Comparison of ENCODE assay signal across 13 cellular contexts in the genomic region with DNA sequence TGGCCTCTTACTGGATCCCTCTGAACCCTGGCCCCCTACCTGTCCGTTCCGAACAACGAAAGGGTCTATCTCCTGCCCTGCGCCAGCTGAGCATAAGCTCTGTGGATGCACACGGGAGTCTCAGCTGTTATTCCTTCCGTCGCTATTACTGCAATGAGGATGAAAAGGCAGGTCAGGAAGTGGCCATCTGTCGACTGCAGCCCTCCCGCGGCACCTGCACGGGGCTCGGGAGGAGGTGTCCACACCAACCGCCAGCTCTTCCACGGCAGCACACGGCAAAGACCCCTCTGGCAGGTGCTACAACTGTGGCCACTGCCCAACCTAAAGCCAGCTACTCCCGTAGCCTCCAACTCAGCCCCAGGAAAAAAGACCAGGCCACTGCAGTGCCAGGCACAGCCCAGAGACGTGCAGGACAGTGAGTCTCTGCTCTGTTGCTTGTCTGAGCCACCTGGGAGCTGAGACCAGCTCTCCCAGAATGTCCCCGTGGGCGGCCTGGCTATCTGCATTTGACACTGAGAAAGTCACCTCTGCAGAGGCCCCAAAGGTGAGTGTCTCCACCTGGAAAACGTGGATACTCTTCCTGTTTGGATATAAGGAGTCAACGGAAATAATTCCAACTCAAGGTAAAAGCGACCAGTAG. TPM values are rescaled to one million over a fixed set of nuclear protein-coding genes. Genes with fewer than 3 reads are reported as not detected.
A peak's percentile ranks its signal among the peaks of the same experiment; 100 is the strongest.
DNase-seq lines count a peak whose midpoint lies in the region; ATAC-seq, FAIRE-seq and TF ChIP-seq lines count a peak whose summit lies in the region.
"Had no signal": no experiment of that assay in that cellular context is flagged by ENCODE, and none has a peak within 500 bp of the region (broad histone marks: within the 10 kb centered on the region; RNA-seq: fewer than 3 reads in every experiment).

No MANE protein-coding gene starts in this region.

- H3K9me3 ChIP-seq in H9 (ENCODE audit: control insufficient read depth, low read depth, low read length) (no peaks in the 10 kb centered on the region), keratinocyte (ENCODE audit: control insufficient read depth, low read depth, low read length) (no peaks in the 10 kb centered on the region)

- peaks cover 13% of the 10 kb centered on the region for H3K79me1 ChIP-seq in H9 (ENCODE audit: insufficient read depth, low read depth, low read length, poor library complexity, severe bottlenecking)

- H3K14ac ChIP-seq in H9 (ENCODE audit: insufficient read depth, low read length), result peak overlapping the region; percentile 51; the same call in 1 of the 2 replicates

- H3K27ac ChIP-seq in H9 (ENCODE audit: insufficient read length, low read depth, low read length) (no peak overlapping the region), keratinocyte (ENCODE audit: control insufficient read depth, insufficient read depth, low read length) (peak overlapping the region; percentile 42)

- WGBS in H9 (ENCODE audit: extremely low coverage, insufficient read length, low lambda C conversion rate), result no CpG with 5 or more reads among the region's 22 CpGs

- FAIRE-seq in keratinocyte (lab: Jason Lieb, UNC), result no peak
- FAIRE-seq: H54, K562 had no signal

- H3K4me2 ChIP-seq in H9 (ENCODE audit: insufficient read depth, insufficient read length, low read length) (no peak overlapping the region), keratinocyte (ENCODE audit: control insufficient read depth, extremely low read depth, insufficient read depth, low read depth, low read length) (peak overlapping the region; percentile 91)

- peaks cover 68% of the 10 kb centered on the region for H3K4me1 Mint-ChIP-seq in CD14-positive monocyte
- peaks cover 79 to 80% of the 10 kb centered on the region in 2 experiments for H3K4me1 Mint-ChIP-seq in H9
- H3K4me1 Mint-ChIP-seq in activated naive CD8-positive, alpha-beta T cell treated with anti-CD3 and anti-CD28 coated beads for 36 hours, result peaks cover 58% of the 10 kb centered on the region

- H4K8ac ChIP-seq in H9 (replicated peaks; ENCODE audit: insufficient read length, low read depth, low read length), result no peak overlapping the region

- no peak overlapping the region for H2BK120ac ChIP-seq in H9 (ENCODE audit: low read depth, low read length, poor library complexity, severe bottlenecking)

- H3K36me3 ChIP-seq in keratinocyte (ENCODE audit: control insufficient read depth in 2 of 2, extremely low read depth in 1 of 2, insufficient read depth in 2 of 2, low read length in 2 of 2), result peaks cover 0 to 2% of the 10 kb centered on the region in 2 experiments

- H3K4me3 Mint-ChIP-seq in CD14-positive monocyte, result peak overlapping the region; percentile 72 to 89
- H3K4me3 Mint-ChIP-seq in H9, result no peak overlapping the region
- no peak overlapping the region for H3K4me3 Mint-ChIP-seq in activated naive CD8-positive, alpha-beta T cell treated with anti-CD3 and anti-CD28 coated beads for 36 hours

- H2BK20ac ChIP-seq in H9 (ENCODE audit: low read depth, low read length, poor library complexity, severe bottlenecking), result no peak overlapping the region

- no peak overlapping the region for H3K18ac ChIP-seq in H9 (ENCODE audit: insufficient read length, low read depth, low read length)

- H3K4me3 ChIP-seq in keratinocyte (ENCODE audit: control insufficient read depth in 2 of 3, extremely low read depth in 1 of 3, insufficient read depth in 2 of 3, low read depth in 1 of 3, low read length in 3 of 3), result peak overlapping the region in 1 of 3 experiments; percentile 29
- H3K4me3 ChIP-seq: K562 had no signal

- H3K4me1 ChIP-seq in H9 (ENCODE audit: insufficient read depth, low read length) (peaks cover 9% of the 10 kb centered on the region; the same call in 1 of the 2 replicates), keratinocyte (ENCODE audit: control insufficient read depth, extremely low read depth, insufficient read depth, low read length) (peaks cover 56% of the 10 kb centered on the region)

- H3K27me3 ChIP-seq in H9 (ENCODE audit: insufficient read depth, low read length), result no peaks in the 10 kb centered on the region
- no peaks in the 10 kb centered on the region for H3K27me3 ChIP-seq in keratinocyte (ENCODE audit: control insufficient read depth, extremely low read depth, insufficient read depth, low read length)

- no peak overlapping the region for H3K23ac ChIP-seq in H9 (ENCODE audit: insufficient read length, low read depth, low read length)

- H2AFZ ChIP-seq in H9 (ENCODE audit: low read length), result no peak overlapping the region
- H2AFZ ChIP-seq in keratinocyte (ENCODE audit: control insufficient read depth, low read length), result no peak overlapping the region

- peaks cover 4% of the 10 kb centered on the region for H4K20me1 ChIP-seq in H9 (ENCODE audit: control insufficient read depth, insufficient read depth, insufficient read length)
- peaks cover 13% of the 10 kb centered on the region for H4K20me1 ChIP-seq in keratinocyte (ENCODE audit: control insufficient read depth, extremely low read depth, insufficient read depth, low read length)

- H3K27ac Mint-ChIP-seq in CD14-positive monocyte, result peak overlapping the region; percentile 91 to 96 (median 95)
- peak overlapping the region in 2 of 3 experiments; percentile 37 to 68; a peak in 3 of 7 replicates for H3K27ac Mint-ChIP-seq in H9
- peak overlapping the region; percentile 76 for H3K27ac Mint-ChIP-seq in activated naive CD8-positive, alpha-beta T cell treated with anti-CD3 and anti-CD28 coated beads for 36 hours

- intact Hi-C loops in CD14-positive monocyte (cut with micrococcal nuclease), result no loop called here

- H4K91ac ChIP-seq in H9 (ENCODE audit: insufficient read length, low read depth, low read length), result no peak overlapping the region

- H2BK12ac ChIP-seq in H9 (ENCODE audit: insufficient read length, low read depth, low read length), result no peak overlapping the region

- H3K9me3 Mint-ChIP-seq in CD14-positive monocyte (peaks cover 0 to 1% (median 0%) of the 10 kb centered on the region in 7 donors), H9 (no peaks in the 10 kb centered on the region)
- no peaks in the 10 kb centered on the region for H3K9me3 Mint-ChIP-seq in activated naive CD8-positive, alpha-beta T cell treated with anti-CD3 and anti-CD28 coated beads for 36 hours

- no peak overlapping the region for H4K5ac ChIP-seq in H9 (ENCODE audit: insufficient read length, low read depth, low read length)

- no peak overlapping the region for H3K4ac ChIP-seq in H9 (ENCODE audit: low read depth, low read length)

- H3K56ac ChIP-seq in H9 (ENCODE audit: insufficient read length, low read depth, low read length), result no peak overlapping the region

- H3K36me3 Mint-ChIP-seq in CD14-positive monocyte (peaks cover 8 to 16% of the 10 kb centered on the region in 2 donors), H9 (ENCODE audit: insufficient read depth in 1 of 3, low read depth in 3 of 3) (no peaks in the 10 kb centered on the region; a peak in 1 of 7 replicates)
- no peaks in the 10 kb centered on the region for H3K36me3 Mint-ChIP-seq in activated naive CD8-positive, alpha-beta T cell treated with anti-CD3 and anti-CD28 coated beads for 36 hours

- dilution Hi-C loops in keratinocyte (cut with MboI; ENCODE audit: extremely low pct_ligation_motif_present, low sequenced_read_pairs), result no loop called here

- peaks cover 6% of the 10 kb centered on the region for H3K9me1 ChIP-seq in keratinocyte (ENCODE audit: control insufficient read depth, extremely low read depth, insufficient read depth, low read length)

- no peak overlapping the region for H2BK15ac ChIP-seq in H9 (ENCODE audit: low read depth, low read length)

- no peak for TF ChIP-seq CTCF in CD14-positive monocyte (IDR thresholded peaks at IDR 0.05)
- no peak for TF ChIP-seq CTCF in H9 (conservative IDR thresholded peaks at IDR 0.05)
- no peak for TF ChIP-seq CTCF in keratinocyte (optimal IDR thresholded peaks at IDR 0.05 in 1 of 3, IDR thresholded peaks at IDR 0.05 in 1 of 3, conservative IDR thresholded peaks at IDR 0.05 in 1 of 3; ENCODE audit: extremely low read depth in 1 of 3, insufficient read depth in 2 of 3, low read length in 3 of 3)

- no peak overlapping the region for H3K9ac ChIP-seq in H9 (ENCODE audit: extremely low read depth, insufficient read length, low read length)
- H3K9ac ChIP-seq in keratinocyte (ENCODE audit: control insufficient read depth, extremely low read depth, insufficient read depth, low read length), result no peak overlapping the region

- H3K23me2 ChIP-seq in H9 (ENCODE audit: insufficient read length, low read depth, low read length, poor library complexity, severe bottlenecking), result no peaks in the 10 kb centered on the region

- ATAC-seq in GM18870 (IDR thresholded peaks at IDR 0.05; ENCODE audit: unreplicated experiment) (no peak), GM19023 (IDR thresholded peaks at IDR 0.05; ENCODE audit: unreplicated experiment) (no peak)

- H2AK5ac ChIP-seq in H9 (ENCODE audit: insufficient read length, low read length), result no peak overlapping the region

- no peak overlapping the region for H3T11ph ChIP-seq in H9 (ENCODE audit: low read length)

- H2BK5ac ChIP-seq in H9 (ENCODE audit: insufficient read length, low read length), result no peak overlapping the region

- H3K79me2 ChIP-seq in H9 (ENCODE audit: insufficient read depth, low read length) (peaks cover 88% of the 10 kb centered on the region), keratinocyte (ENCODE audit: control insufficient read depth, insufficient read depth, low read length) (peaks cover 81% of the 10 kb centered on the region)

- H3K27me3 Mint-ChIP-seq in CD14-positive monocyte (ENCODE audit: low read depth in 3 of 3) (peaks cover 0 to 2% (median 0%) of the 10 kb centered on the region in 3 donors), H9 (ENCODE audit: low read depth) (no peaks in the 10 kb centered on the region)
- H3K27me3 Mint-ChIP-seq in activated naive CD8-positive, alpha-beta T cell treated with anti-CD3 and anti-CD28 coated beads for 36 hours, result no peaks in the 10 kb centered on the region

- no peak for DNase-seq in CD14-positive monocyte (ENCODE audit: low spot score)
- DNase-seq in H9, result no peak
- no peak for DNase-seq in activated naive CD8-positive, alpha-beta T cell treated with anti-CD3 and anti-CD28 coated beads for 36 hours
- DNase-seq in keratinocyte (ENCODE audit: low read depth, low spot score), result no peak
- no peak for DNase-seq in DMS153 (lab: John Stamatoyannopoulos, UW)
- no peak for DNase-seq in NCI-H2029 (lab: John Stamatoyannopoulos, UW)
- DNase-seq: kidney glomerular epithelial cell, NCI-H2107, RPMI8226 had no signal

RNA-seq across cellular contexts. Expression of a gene that starts 19.1 kb away (rescaled TPM):
- under 1 TPM; 0.71 to 0.75 TPM for polyA plus RNA-seq in CD14-positive monocyte
- 43.6 and 52.7 TPM in 2 replicates for total RNA-seq in H9 (2021)
- 10 to 100 TPM; 19.9 to 21.8 TPM for total RNA-seq in activated naive CD8-positive, alpha-beta T cell treated with anti-CD3 and anti-CD28 coated beads for 36 hours
- polyA plus RNA-seq in keratinocyte, result 5.0 to 8.3 TPM (median 6.0 TPM) in 3 replicates
- polyA plus RNA-seq in keratinocyte (2011; ENCODE audit: low read depth), result 6.7 TPM
- polyA plus RNA-seq in keratinocyte (2011; cell fraction: cytosol; rRNA removed), result 5.4 and 5.5 TPM in 2 replicates
- 12.0 and 12.2 TPM in 2 replicates for polyA plus RNA-seq in keratinocyte (2011; cell fraction: nucleus; rRNA removed)
- 10.2 and 10.7 TPM in 2 replicates for polyA plus RNA-seq in keratinocyte (2012; ENCODE audit: low replicate concordance)
- polyA minus RNA-seq in keratinocyte, result 11.7 to 20.7 TPM (median 17.3 TPM) in 3 replicates
- polyA minus RNA-seq in keratinocyte (2011; cell fraction: cytosol; rRNA and poly(A)+ RNA removed), result 43.2 TPM
- polyA minus RNA-seq in keratinocyte (2011; cell fraction: nucleus; rRNA and poly(A)+ RNA removed), result 12.7 and 14.0 TPM in 2 replicates

Comparison
In these comparisons a context has a peak if more than half of its experiments do, and no peak if none do; other contexts are left out.
1. H3K4me3 Mint-ChIP-seq: peak in CD14-positive monocyte (2 of 2); none in H9 (0 of 2) and activated naive CD8-positive, alpha-beta T cell treated with anti-CD3 and anti-CD28 coated beads for 36 hours (single experiment).
2. Peak in every context shown above with its lines, with median percentiles within 50 percentile points of each other: H3K27ac Mint-ChIP-seq.